ENCODE assay signal across 1 cellular context in genomic region chr10:103746598-103746997, GRCh38.
TF ChIP-seq lines count a peak whose summit lies in the region.

No MANE protein-coding gene starts in this region.

TF ChIP-seq in GM23338, 12 proteins besides CTCF, POLR2A, EP300 and RAD21 (continued from another document):
- no peak for TF ChIP-seq ZNF462 (CRISPR knock-in tag; IDR thresholded peaks at IDR 0.05)
- TF ChIP-seq CREB1 (CRISPR knock-in tag; IDR thresholded peaks at IDR 0.05; ENCODE audit: low read depth): no peak
- no peak for TF ChIP-seq ETS1 (IDR thresholded peaks at IDR 0.05)
- no peak for TF ChIP-seq JUNB (IDR thresholded peaks at IDR 0.05; ENCODE audit: unreplicated experiment)
- TF ChIP-seq POLR2AphosphoS5 (IDR thresholded peaks at IDR 0.05; ENCODE audit: low read depth): no peak
- no peak for TF ChIP-seq ZNF114 (CRISPR knock-in tag; IDR thresholded peaks at IDR 0.05)
- TF ChIP-seq STAT1 (IDR thresholded peaks at IDR 0.05; ENCODE audit: unreplicated experiment): no peak
- TF ChIP-seq EZH2phosphoT487 (IDR thresholded peaks at IDR 0.05; ENCODE audit: unreplicated experiment): no peak
- no peak for TF ChIP-seq ZNF331 (CRISPR knock-in tag; IDR thresholded peaks at IDR 0.05; ENCODE audit: low read depth)
- no peak for TF ChIP-seq NANOG (IDR thresholded peaks at IDR 0.05; ENCODE audit: borderline replicate concordance)
TF ChIP-seq in GM23338: peak in this region for 0.
